ENCODE assay signal across 16 cellular contexts in genomic region chr14:22185191-22185590, GRCh38.
DNase-seq lines count a peak whose midpoint lies in the region; TF ChIP-seq lines count a peak whose summit lies in the region.
"Had no signal": no experiment of that assay in that cellular context is flagged by ENCODE, and none has a peak within 500 bp of the region (broad histone marks: within the 10 kb centered on the region; RNA-seq: fewer than 3 reads in every experiment).

No MANE protein-coding gene starts in this region.

- H4K91ac ChIP-seq in mesenchymal stem cell (ENCODE audit: low read length): no peak overlapping the region

- CTCF ChIA-PET in OCI-LY7 (lab: Charles Lee; ENCODE audit: unreplicated experiment): no interaction called here

- H3K27ac ChIP-seq in OCI-LY7 (ENCODE audit: low read depth, low read length, poor library complexity, severe bottlenecking) (no peak overlapping the region), mesenchymal stem cell (ENCODE audit: low read length, poor library complexity, severe bottlenecking) (no peak overlapping the region), esophagus squamous epithelium (no peak overlapping the region), MM.1S (ENCODE audit: low read length) (no peak overlapping the region)
- H3K27ac ChIP-seq: cardiac muscle cell, parathyroid adenoma, spleen had no signal

- intact Hi-C loops in OCI-LY7 (cut with micrococcal nuclease; ENCODE audit: unreplicated experiment) (no loop called here), esophagus squamous epithelium (cut with DNase I) (no loop called here)

- in situ Hi-C loops in G401 (cut with HindIII; ENCODE audit: low sequenced_read_pairs): no loop called here

- H3K9me3 ChIP-seq in OCI-LY7 (ENCODE audit: low read length) (no peaks in the 10 kb centered on the region), mesenchymal stem cell (ENCODE audit: control insufficient read depth, low read length) (no peaks in the 10 kb centered on the region), esophagus squamous epithelium (no peaks in the 10 kb centered on the region), MM.1S (replicated peaks; ENCODE audit: insufficient read depth, low read length) (no peaks in the 10 kb centered on the region)
- H3K9me3 ChIP-seq: spleen had no signal

- TF ChIP-seq CTCF in GM12873 (IDR thresholded peaks at IDR 0.05; ENCODE audit: insufficient read depth, low read depth, low read length, missing control alignments): peak; percentile 16
- TF ChIP-seq CTCF in OCI-LY7 (conservative IDR thresholded peaks at IDR 0.05; ENCODE audit: low read length): peak; percentile 27; the same call in 1 of the 2 replicates
- TF ChIP-seq CTCF in epithelial cell of esophagus (IDR thresholded peaks at IDR 0.05; ENCODE audit: insufficient read depth, low read depth, low read length, missing control alignments): peak; percentile 29
- no peak for TF ChIP-seq CTCF in esophagus squamous epithelium (IDR thresholded peaks at IDR 0.05)
- no peak for TF ChIP-seq CTCF in MM.1S (IDR thresholded peaks at IDR 0.05; ENCODE audit: low read length)

- no peak overlapping the region for H3K14ac ChIP-seq in mesenchymal stem cell (ENCODE audit: low read length in 2 of 2)

- no peaks in the 10 kb centered on the region for H3F3A ChIP-seq in MM.1S (ENCODE audit: insufficient read depth, low read length)

- no peaks in the 10 kb centered on the region for H3K79me2 ChIP-seq in OCI-LY7 (ENCODE audit: insufficient read depth, low read depth, low read length)
- H3K79me2 ChIP-seq in MM.1S (ENCODE audit: low read length): no peaks in the 10 kb centered on the region
- H3K79me2 ChIP-seq: parathyroid adenoma had no signal

- H2BK120ac ChIP-seq in mesenchymal stem cell (ENCODE audit: low read depth, low read length): no peak overlapping the region

- no peaks in the 10 kb centered on the region for H3K79me1 ChIP-seq in mesenchymal stem cell (replicated peaks; ENCODE audit: low read length, poor library complexity, severe bottlenecking)

- H2BK15ac ChIP-seq in mesenchymal stem cell (ENCODE audit: low read depth, poor library complexity, severe bottlenecking): no peak overlapping the region

- POLR2A ChIA-PET in OCI-LY7 (lab: Charles Lee): interaction anchor here (1.6 kb wide), 1 partner anchor 9 kb away, joined by 6 read pairs; no protein-coding TSS in a partner anchor

- H3K4me1 ChIP-seq in OCI-LY7 (ENCODE audit: insufficient read depth, low read length, poor library complexity, severe bottlenecking) (no peaks in the 10 kb centered on the region), mesenchymal stem cell (ENCODE audit: control insufficient read depth, insufficient read depth, low read depth, low read length) (peaks cover 2% of the 10 kb centered on the region), esophagus squamous epithelium (peaks cover 0 to 3% (median 0%) of the 10 kb centered on the region in 3 donors), MM.1S (ENCODE audit: low read length) (no peaks in the 10 kb centered on the region)
- H3K4me1 ChIP-seq: parathyroid adenoma, spleen had no signal

- no peak overlapping the region for H4K8ac ChIP-seq in mesenchymal stem cell (ENCODE audit: low read length)

- H2BK12ac ChIP-seq in mesenchymal stem cell (ENCODE audit: low read length in 2 of 2): no peak overlapping the region

- peaks cover 0 to 3% of the 10 kb centered on the region in 2 experiments for H3K27me3 ChIP-seq in mesenchymal stem cell (ENCODE audit: control insufficient read depth in 1 of 2, insufficient read depth in 1 of 2, low read length in 2 of 2)
- no peaks in the 10 kb centered on the region for H3K27me3 ChIP-seq in esophagus squamous epithelium
- no peaks in the 10 kb centered on the region for H3K27me3 ChIP-seq in MM.1S (replicated peaks; ENCODE audit: insufficient read depth, low read length)
- H3K27me3 ChIP-seq: cardiac muscle cell had no signal

- H3K4me2 ChIP-seq in OCI-LY7 (ENCODE audit: low read length) (no peak overlapping the region), mesenchymal stem cell (ENCODE audit: low read length, poor library complexity, severe bottlenecking) (no peak overlapping the region), MM.1S (ENCODE audit: low read depth, low read length) (no peak overlapping the region)

- H3K4ac ChIP-seq in mesenchymal stem cell (ENCODE audit: low read depth in 1 of 2, low read length in 2 of 2): no peak overlapping the region

- H3K4me3 ChIP-seq in OCI-LY7 (ENCODE audit: low read depth, low read length, poor library complexity, severe bottlenecking) (no peak overlapping the region), epithelial cell of esophagus (ENCODE audit: low read length) (no peak overlapping the region), mesenchymal stem cell (ENCODE audit: insufficient read depth in 1 of 2, low read depth in 1 of 2, low read length in 2 of 2) (no peak overlapping the region), esophagus squamous epithelium (no peak overlapping the region), MM.1S (ENCODE audit: low read length) (no peak overlapping the region)
- H3K4me3 ChIP-seq: cardiac muscle cell, spleen had no signal

- no peaks in the 10 kb centered on the region for H3K36me3 ChIP-seq in OCI-LY7 (ENCODE audit: insufficient read depth, low read length)
- H3K36me3 ChIP-seq in mesenchymal stem cell (ENCODE audit: control insufficient read depth in 1 of 2, insufficient read depth in 2 of 2, low read depth in 1 of 2, low read length in 2 of 2): no peaks in the 10 kb centered on the region
- no peaks in the 10 kb centered on the region for H3K36me3 ChIP-seq in esophagus squamous epithelium
- no peaks in the 10 kb centered on the region for H3K36me3 ChIP-seq in MM.1S (replicated peaks; ENCODE audit: insufficient read depth, low read length)
- H3K36me3 ChIP-seq: cardiac muscle cell, spleen had no signal

- TF ChIP-seq POLR2A in esophagus squamous epithelium (IDR thresholded peaks at IDR 0.05): no peak

- H3K9me2 ChIP-seq in OCI-LY7 (ENCODE audit: insufficient read depth, low read length): no peaks in the 10 kb centered on the region
- H3K9me2 ChIP-seq in MM.1S (replicated peaks; ENCODE audit: insufficient read depth, low read length): no peaks in the 10 kb centered on the region

- no peak overlapping the region for H3K9ac ChIP-seq in mesenchymal stem cell (ENCODE audit: low read length)
- no peak overlapping the region for H3K9ac ChIP-seq in MM.1S (ENCODE audit: low read length)
- H3K9ac ChIP-seq: parathyroid adenoma had no signal

- peak overlapping the region; percentile 78 for H2AK5ac ChIP-seq in mesenchymal stem cell (ENCODE audit: low read length, severe bottlenecking)

- H2AFZ ChIP-seq in OCI-LY7 (ENCODE audit: low read length): no peak overlapping the region
- no peak overlapping the region for H2AFZ ChIP-seq in mesenchymal stem cell (ENCODE audit: low read depth, low read length)
- no peak overlapping the region for H2AFZ ChIP-seq in MM.1S (ENCODE audit: low read length)
- H2AFZ ChIP-seq: parathyroid adenoma had no signal

- no peak overlapping the region for H3K18ac ChIP-seq in mesenchymal stem cell (ENCODE audit: low read depth in 1 of 2, low read length in 2 of 2)

- DNase-seq in OCI-LY7 (ENCODE audit: low spot score) (peak; percentile 4), epithelial cell of esophagus (ENCODE audit: low read depth) (peak; percentile 62), mesenchymal stem cell (peak; percentile 54), esophagus squamous epithelium (lab: John Stamatoyannopoulos, UW) (no peak), MM.1S (no peak), G401 (ENCODE audit: low spot score) (no peak)
- no peak for DNase-seq in effector CD8-positive, alpha-beta T cell (lab: John Stamatoyannopoulos, UW)
- DNase-seq: activated CD4-positive, CD25-positive, alpha-beta regulatory T cell treated with anti-CD3 and anti-CD28 coated beads, Interleukin-2, amount 50 U/mL, for 72 hours; DMS 273 treated with DMSO at 0.1 percent for 48 hours; HCEC 1CT; KG1; NCI-H1694; spleen had no signal

- no peak overlapping the region for H2BK5ac ChIP-seq in mesenchymal stem cell (ENCODE audit: low read depth, low read length, poor library complexity, severe bottlenecking)

- no peak overlapping the region for H3K23ac ChIP-seq in mesenchymal stem cell (ENCODE audit: low read length in 2 of 2)

- BruUV-seq in OCI-LY7 (replicated peaks; lab: Mats Ljungman, UMichigan): no TSS peak

- H4K20me1 ChIP-seq in OCI-LY7 (ENCODE audit: insufficient read depth, low read length) (no peaks in the 10 kb centered on the region), MM.1S (ENCODE audit: insufficient read depth, low read length) (no peaks in the 10 kb centered on the region)

- 11% methylated on average over 1 of the region's 1 CpG for WGBS in mesenchymal stem cell
- WGBS in esophagus squamous epithelium, 2 donors: 27 to 42% methylated on average over 1 of the region's 1 CpG

Comparison
In these comparisons a context has a peak if more than half of its experiments do, and no peak if none do; other contexts are left out.
1. CTCF ChIP-seq: peak in GM12873 (single experiment), OCI-LY7 (single experiment) and epithelial cell of esophagus (single experiment); none in esophagus squamous epithelium (0 of 6) and MM.1S (single experiment).
2. DNase-seq: peak in OCI-LY7 (single experiment), epithelial cell of esophagus (single experiment) and mesenchymal stem cell (single experiment); none in esophagus squamous epithelium (single experiment), MM.1S (single experiment), G401 (single experiment) and effector CD8-positive, alpha-beta T cell (single experiment).